13 cellular contexts compared by ENCODE assay signal in genomic region chr6:23704655-23705054, GRCh38.
A peak's percentile ranks its signal among the peaks of the same experiment; 100 is the strongest.
DNase-seq lines count a peak whose midpoint lies in the region; ATAC-seq and TF ChIP-seq lines count a peak whose summit lies in the region.
"Had no signal": no experiment of that assay in that cellular context is flagged by ENCODE, and none has a peak within 500 bp of the region (broad histone marks: within the 10 kb centered on the region; RNA-seq: fewer than 3 reads in every experiment).

No MANE protein-coding gene starts in this region.

- H3K27me3 ChIP-seq in heart right ventricle = no peaks in the 10 kb centered on the region
- H3K27me3 ChIP-seq in right cardiac atrium (ENCODE audit: control insufficient read depth, insufficient read depth) = no peaks in the 10 kb centered on the region
- H3K27me3 ChIP-seq: BE2C had no signal

- peak overlapping the region in 3 of 5 experiments; percentile 52 to 91 (median 53) for H3K27ac Mint-ChIP-seq in brain
- peak overlapping the region in 2 of 3 experiments; percentile 4 to 62 for H3K27ac Mint-ChIP-seq in nephron
- H3K27ac Mint-ChIP-seq: CD4-positive, alpha-beta memory T cell had no signal

- H3K4me3 ChIP-seq in heart right ventricle = no peak overlapping the region
- no peak overlapping the region for H3K4me3 ChIP-seq in right cardiac atrium (ENCODE audit: low read length)
- H3K4me3 ChIP-seq in OCI-LY7 (ENCODE audit: low read depth, low read length, poor library complexity, severe bottlenecking) = no peak overlapping the region
- H3K4me3 ChIP-seq: A549, HAP-1 had no signal

- H3K4me1 Mint-ChIP-seq in brain (peaks cover 15% of the 10 kb centered on the region), nephron (peaks cover 25% of the 10 kb centered on the region)
- H3K4me1 Mint-ChIP-seq: CD4-positive, alpha-beta memory T cell had no signal

- H3K4me1 ChIP-seq in heart right ventricle (peaks cover 0 to 12% (median 0%) of the 10 kb centered on the region in 9 donors), right cardiac atrium (ENCODE audit: control insufficient read depth, insufficient read depth, low read length) (no peaks in the 10 kb centered on the region), OCI-LY7 (ENCODE audit: insufficient read depth, low read length, poor library complexity, severe bottlenecking) (no peaks in the 10 kb centered on the region)
- H3K4me1 ChIP-seq: A549, HAP-1 had no signal

- ATAC-seq in heart right ventricle = peak in 5 of 8 donors; percentile 56 to 84 (median 75)
- no peak for ATAC-seq in right cardiac atrium
- ATAC-seq: A549 had no signal

- H3K27me3 Mint-ChIP-seq in brain (peaks cover 6% of the 10 kb centered on the region), nephron (ENCODE audit: low read depth) (no peaks in the 10 kb centered on the region)
- H3K27me3 Mint-ChIP-seq: CD4-positive, alpha-beta memory T cell had no signal

- peak overlapping the region in 1 of 5 experiments; percentile 46 for H3K4me3 Mint-ChIP-seq in brain
- peak overlapping the region in 1 of 3 experiments; percentile 19 for H3K4me3 Mint-ChIP-seq in nephron
- H3K4me3 Mint-ChIP-seq: CD4-positive, alpha-beta memory T cell had no signal

- 19 to 39% methylated on average over 2 of the region's 2 CpGs for WGBS in heart right ventricle, 2 donors
- WGBS in right cardiac atrium = 41% methylated on average over 2 of the region's 2 CpGs

- no peaks in the 10 kb centered on the region for H4K20me1 ChIP-seq in OCI-LY7 (ENCODE audit: insufficient read depth, low read length)

- H3K36me3 ChIP-seq in heart right ventricle = no peaks in the 10 kb centered on the region
- H3K36me3 ChIP-seq in OCI-LY7 (ENCODE audit: insufficient read depth, low read length) = no peaks in the 10 kb centered on the region
- H3K36me3 ChIP-seq: BE2C, HAP-1 had no signal

- DNase-seq in heart right ventricle = no peak
- no peak for DNase-seq in right cardiac atrium
- no peak for DNase-seq in OCI-LY7 (ENCODE audit: low spot score)
- no peak for DNase-seq in NCI-H1417 treated with DMSO at 0.1 percent for 48 hours (lab: John Stamatoyannopoulos, UW)
- DNase-seq: BE2C; CD4-positive, alpha-beta memory T cell; DND-41; GDM1 had no signal

- intact Hi-C loops in heart right ventricle (cut with DNase I) = no loop called here
- intact Hi-C loops in right cardiac atrium (cut with DNase I) = no loop called here
- intact Hi-C loops in OCI-LY7 (cut with micrococcal nuclease; ENCODE audit: unreplicated experiment) = no loop called here

- H3K9me2 ChIP-seq in OCI-LY7 (ENCODE audit: insufficient read depth, low read length) = no peaks in the 10 kb centered on the region

- no peak overlapping the region for H3K4me2 ChIP-seq in OCI-LY7 (ENCODE audit: low read length)
- H3K4me2 ChIP-seq: A549 had no signal

- TF ChIP-seq CTCF in heart right ventricle (IDR thresholded peaks at IDR 0.05) (no peak), brain (conservative IDR thresholded peaks at IDR 0.05) (no peak), nephron (IDR thresholded peaks at IDR 0.05; ENCODE audit: unreplicated experiment in 3 of 3) (no peak), OCI-LY7 (conservative IDR thresholded peaks at IDR 0.05; ENCODE audit: low read length) (no peak)

- H3K36me3 Mint-ChIP-seq in brain = peaks cover 3% of the 10 kb centered on the region
- H3K36me3 Mint-ChIP-seq in nephron (ENCODE audit: low read depth) = no peaks in the 10 kb centered on the region
- H3K36me3 Mint-ChIP-seq: CD4-positive, alpha-beta memory T cell had no signal

- CTCF ChIA-PET in OCI-LY7 (lab: Charles Lee; ENCODE audit: unreplicated experiment) = no interaction called here

- H3K79me2 ChIP-seq in OCI-LY7 (ENCODE audit: insufficient read depth, low read depth, low read length) = no peaks in the 10 kb centered on the region

- H3K27ac ChIP-seq in heart right ventricle (no peak overlapping the region), right cardiac atrium (ENCODE audit: low read length) (no peak overlapping the region), OCI-LY7 (ENCODE audit: low read depth, low read length, poor library complexity, severe bottlenecking) (no peak overlapping the region)
- H3K27ac ChIP-seq: A549, C4-2B had no signal

- BruUV-seq in OCI-LY7 (replicated peaks; lab: Mats Ljungman, UMichigan) = no TSS peak

- no peak overlapping the region for H2AFZ ChIP-seq in OCI-LY7 (ENCODE audit: low read length)

- POLR2A ChIA-PET in OCI-LY7 (lab: Charles Lee) = interaction anchor here (1.4 kb wide), 1 partner anchor 10 kb away, joined by 3 read pairs; no protein-coding TSS in a partner anchor

- H3K9me3 ChIP-seq in heart right ventricle (no peaks in the 10 kb centered on the region), right cardiac atrium (ENCODE audit: control insufficient read depth, low read length) (no peaks in the 10 kb centered on the region), OCI-LY7 (ENCODE audit: low read length) (no peaks in the 10 kb centered on the region)
- H3K9me3 ChIP-seq: A549, BE2C, HAP-1 had no signal

- H3K9me3 Mint-ChIP-seq in brain = peaks cover 3 to 8% (median 7%) of the 10 kb centered on the region in 5 experiments
- H3K9me3 Mint-ChIP-seq in nephron = peaks cover 7% of the 10 kb centered on the region

Comparison
In these comparisons a context has a peak if more than half of its experiments do, and no peak if none do; other contexts are left out.
1. ATAC-seq: peak in heart right ventricle (5 of 8); none in right cardiac atrium (0 of 2).